In the genomic region with DNA sequence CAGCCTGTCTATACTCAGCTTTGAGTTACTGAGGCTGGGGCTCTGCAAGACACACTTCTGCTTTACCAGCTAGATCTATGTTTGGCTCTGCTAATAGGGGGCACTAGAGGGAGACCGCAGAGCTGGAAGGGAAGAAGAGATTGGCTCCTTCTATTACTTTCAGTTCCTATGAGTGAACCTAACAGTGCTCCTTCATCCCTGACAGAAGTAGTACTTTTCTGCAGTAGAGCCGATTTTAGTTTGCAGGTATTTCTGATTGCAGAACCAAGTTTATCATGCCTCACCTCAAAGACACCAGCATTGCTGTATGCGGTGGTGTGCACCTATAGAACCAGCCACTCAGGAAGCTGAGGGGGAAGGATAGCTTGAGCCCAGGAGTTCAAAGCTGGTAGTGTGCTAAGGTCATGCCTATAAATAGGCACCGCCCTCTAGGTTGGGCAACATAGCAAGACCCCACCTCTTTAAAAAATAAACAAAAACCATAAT, we compare ENCODE assay signal across 8 cellular contexts. TPM values are rescaled to one million over a fixed set of nuclear protein-coding genes. Genes with fewer than 3 reads are reported as not detected.
A peak's percentile ranks its signal among the peaks of the same experiment; 100 is the strongest.
DNase-seq lines count a peak whose midpoint lies in the region; ATAC-seq, FAIRE-seq and TF ChIP-seq lines count a peak whose summit lies in the region.

No MANE protein-coding gene starts in this region.

- CTCF ChIA-PET in CD8-positive, alpha-beta memory T cell (lab: Charles Lee): interaction anchor here (0.6 to 5.6 kb wide), 26 partner anchors 11 to 321 kb away, joined by 3 to 79 read pairs (median 3); a partner anchor contains a TSS
- CTCF ChIA-PET in activated B cell treated with CpG ODN at 0.5 μM for 24 hours (lab: Charles Lee): interaction anchor here (0.8 to 3.0 kb wide), 10 partner anchors 8 to 69 kb away, joined by 3 to 47 read pairs (median 8); a partner anchor contains a TSS

- no peaks in the 10 kb centered on the region for H3K27me3 ChIP-seq in CD8-positive, alpha-beta memory T cell (ENCODE audit: insufficient read depth, low read length, poor library complexity, severe bottlenecking)
- H3K27me3 ChIP-seq in pancreas: no peaks in the 10 kb centered on the region
- H3K27me3 ChIP-seq in esophagus muscularis mucosa: no peaks in the 10 kb centered on the region
- H3K27me3 ChIP-seq in hepatocyte: no peaks in the 10 kb centered on the region

- intact Hi-C loops in activated B cell treated with CpG ODN at 0.5 μM for 24 hours (cut with micrococcal nuclease) (loop anchor here (1.0 to 2.0 kb wide), 3 partner anchors 12 to 278 kb away; no protein-coding TSS in a partner anchor), pancreas (cut with DNase I) (no loop called here), esophagus muscularis mucosa (cut with DNase I) (no loop called here)

- no peaks in the 10 kb centered on the region for H3K36me3 Mint-ChIP-seq in CD8-positive, alpha-beta memory T cell
- H3K36me3 Mint-ChIP-seq in activated B cell treated with CpG ODN at 0.5 μM for 24 hours (ENCODE audit: low read depth): no peaks in the 10 kb centered on the region

- H3K27ac ChIP-seq in CD8-positive, alpha-beta memory T cell (ENCODE audit: low read depth, low read length): no peak overlapping the region
- H3K27ac ChIP-seq in pancreas (no peak overlapping the region), esophagus muscularis mucosa (replicated peaks in 1 of 4) (no peak overlapping the region), hepatocyte (no peak overlapping the region)

- H3K4me3 ChIP-seq in CD8-positive, alpha-beta memory T cell (ENCODE audit: low read length): peak overlapping the region; percentile 26
- no peak overlapping the region for H3K4me3 ChIP-seq in pancreas
- H3K4me3 ChIP-seq in esophagus muscularis mucosa: no peak overlapping the region
- no peak overlapping the region for H3K4me3 ChIP-seq in hepatocyte

- H3K36me3 ChIP-seq in CD8-positive, alpha-beta memory T cell (ENCODE audit: insufficient read depth, low read length): no peaks in the 10 kb centered on the region
- H3K36me3 ChIP-seq in pancreas (no peaks in the 10 kb centered on the region), esophagus muscularis mucosa (no peaks in the 10 kb centered on the region), hepatocyte (replicated peaks; ENCODE audit: insufficient read depth, low read depth) (no peaks in the 10 kb centered on the region)

- no peak overlapping the region for H3K4me2 ChIP-seq in hepatocyte

- no peak for TF ChIP-seq CTCF in activated B cell treated with CpG ODN at 0.5 μM for 24 hours (IDR thresholded peaks at IDR 0.05)
- TF ChIP-seq CTCF in pancreas (IDR thresholded peaks at IDR 0.05): no peak
- TF ChIP-seq CTCF in esophagus muscularis mucosa (IDR thresholded peaks at IDR 0.05): peak in 1 of 3 experiments; percentile 7
- TF ChIP-seq CTCF in hepatocyte (IDR thresholded peaks at IDR 0.05; ENCODE audit: poor library complexity): no peak

- TF ChIP-seq EP300 in esophagus muscularis mucosa (IDR thresholded peaks at IDR 0.05): no peak

- peaks cover 22% of the 10 kb centered on the region for H3K4me1 ChIP-seq in CD8-positive, alpha-beta memory T cell (ENCODE audit: insufficient read depth, low read length)
- H3K4me1 ChIP-seq in pancreas (peaks cover 0 to 3% (median 0%) of the 10 kb centered on the region in 3 donors), esophagus muscularis mucosa (peaks cover 2 to 7% (median 6%) of the 10 kb centered on the region in 4 donors), hepatocyte (ENCODE audit: insufficient read depth) (peaks cover 6% of the 10 kb centered on the region)

- H3K27me3 Mint-ChIP-seq in CD8-positive, alpha-beta memory T cell: no peaks in the 10 kb centered on the region
- peaks cover 3% of the 10 kb centered on the region for H3K27me3 Mint-ChIP-seq in activated B cell treated with CpG ODN at 0.5 μM for 24 hours

- peak in 2 of 5 donors; percentile 53 to 61 for DNase-seq in CD8-positive, alpha-beta memory T cell
- DNase-seq in activated B cell treated with CpG ODN at 0.5 μM for 24 hours: no peak
- no peak for DNase-seq in pancreas
- DNase-seq in esophagus muscularis mucosa (ENCODE audit: extremely low spot score): no peak
- no peak for DNase-seq in hepatocyte (ENCODE audit: low spot score)
- DNase-seq in DMS79 treated with DMSO at 0.1 percent for 48 hours (lab: John Stamatoyannopoulos, UW): no peak

- no peak for TF ChIP-seq POLR2A in esophagus muscularis mucosa (IDR thresholded peaks at IDR 0.05; ENCODE audit: low read depth)

- H3K4me3 Mint-ChIP-seq in CD8-positive, alpha-beta memory T cell: peak overlapping the region; percentile 81 to 88 (median 84)
- H3K4me3 Mint-ChIP-seq in activated B cell treated with CpG ODN at 0.5 μM for 24 hours: peak overlapping the region; percentile 55

- no peaks in the 10 kb centered on the region for H3K9me2 ChIP-seq in hepatocyte (replicated peaks; ENCODE audit: insufficient read depth)

- WGBS in pancreas, 2 donors: 74 to 77% methylated on average over 4 of the region's 4 CpGs
- 82% methylated on average over 4 of the region's 4 CpGs for WGBS in esophagus muscularis mucosa
- WGBS in hepatocyte (ENCODE audit: low lambda C conversion rate, missing lambda C conversion rate): 89% methylated on average over 4 of the region's 4 CpGs

- H4K20me1 ChIP-seq in hepatocyte (ENCODE audit: insufficient read depth, poor library complexity, severe bottlenecking): no peaks in the 10 kb centered on the region

- FAIRE-seq in pancreas (lab: Jason Lieb, UNC): no peak

- H3K27ac Mint-ChIP-seq in CD8-positive, alpha-beta memory T cell: peak overlapping the region; percentile 87 to 95 (median 91)
- H3K27ac Mint-ChIP-seq in activated B cell treated with CpG ODN at 0.5 μM for 24 hours: peak overlapping the region; percentile 81

- ATAC-seq in GM19351 (IDR thresholded peaks at IDR 0.05; ENCODE audit: unreplicated experiment) (peak; percentile 88), HG03432 (IDR thresholded peaks at IDR 0.05; ENCODE audit: unreplicated experiment) (peak; percentile 84), activated B cell treated with CpG ODN at 0.5 μM for 24 hours (ENCODE audit: low read depth) (peak; percentile 100), pancreas (peak in 3 of 4 donors; percentile 44 to 87 (median 80))

- H3K79me2 ChIP-seq in hepatocyte: no peaks in the 10 kb centered on the region

- H3K9me3 ChIP-seq in CD8-positive, alpha-beta memory T cell (ENCODE audit: low read length): no peaks in the 10 kb centered on the region
- H3K9me3 ChIP-seq in pancreas (no peaks in the 10 kb centered on the region), esophagus muscularis mucosa (no peaks in the 10 kb centered on the region), hepatocyte (ENCODE audit: low read depth) (no peaks in the 10 kb centered on the region)

- peaks cover 14 to 36% (median 25%) of the 10 kb centered on the region in 3 donors for H3K4me1 Mint-ChIP-seq in CD8-positive, alpha-beta memory T cell
- H3K4me1 Mint-ChIP-seq in activated B cell treated with CpG ODN at 0.5 μM for 24 hours: peaks cover 28% of the 10 kb centered on the region

- POLR2A ChIA-PET in CD8-positive, alpha-beta memory T cell (lab: Charles Lee): interaction anchor here (0.6 to 1.7 kb wide), 5 partner anchors 13 to 335 kb away, joined by 4 to 13 read pairs (median 7); no protein-coding TSS in a partner anchor
- POLR2A ChIA-PET in activated B cell treated with CpG ODN at 0.5 μM for 24 hours (lab: Charles Lee): interaction anchor here (0.5 to 2.4 kb wide), 12 partner anchors 9 to 1423 kb away, joined by 3 to 40 read pairs (median 6); a partner anchor contains a TSS

- H2AFZ ChIP-seq in hepatocyte: no peak overlapping the region

- no peaks in the 10 kb centered on the region for H3K9me3 Mint-ChIP-seq in CD8-positive, alpha-beta memory T cell
- no peaks in the 10 kb centered on the region for H3K9me3 Mint-ChIP-seq in activated B cell treated with CpG ODN at 0.5 μM for 24 hours

RNA-seq across cellular contexts. Expression of a gene that starts 5.7 kb away (rescaled TPM):
- total RNA-seq in CD8-positive, alpha-beta memory T cell: 10 to 100 TPM; 61.5 to 66.0 TPM
- 21.7 TPM for polyA plus RNA-seq in CD8-positive, alpha-beta memory T cell
- total RNA-seq in activated B cell treated with CpG ODN at 0.5 μM for 24 hours: 27.1 and 30.3 TPM in 2 replicates
- 1 to 10 TPM; 3.4 to 9.9 (median 5.4) TPM for total RNA-seq in pancreas
- polyA plus RNA-seq in pancreas: 1 to 10 TPM; 6.4 to 8.6 TPM
- total RNA-seq in esophagus muscularis mucosa: 10 to 100 TPM in 3 of 4 donors, 1 to 10 TPM in 1; 9.6 to 31.7 (median 20.8) TPM
- total RNA-seq in hepatocyte: 14.9 and 21.7 TPM in 2 replicates
- 22.5 and 22.6 TPM in 2 replicates for polyA plus RNA-seq in hepatocyte

RNA-seq across cellular contexts. Expression of a gene that starts 33.1 kb away (rescaled TPM):
- total RNA-seq in CD8-positive, alpha-beta memory T cell: 10 to 100 TPM; 23.6 to 24.9 TPM
- polyA plus RNA-seq in CD8-positive, alpha-beta memory T cell: 19.1 TPM
- 29.6 and 35.4 TPM in 2 replicates for total RNA-seq in activated B cell treated with CpG ODN at 0.5 μM for 24 hours
- 1 to 10 TPM; 5.6 to 9.5 (median 7.3) TPM for total RNA-seq in pancreas
- 1 to 10 TPM; 3.3 to 6.2 TPM for polyA plus RNA-seq in pancreas
- total RNA-seq in esophagus muscularis mucosa: 10 to 100 TPM; 11.8 to 15.2 (median 13.7) TPM
- total RNA-seq in hepatocyte: 22.0 and 35.5 TPM in 2 replicates
- 19.1 and 21.2 TPM in 2 replicates for polyA plus RNA-seq in hepatocyte

RNA-seq across cellular contexts. Expression of a gene that starts 42.1 kb away (rescaled TPM):
- total RNA-seq in CD8-positive, alpha-beta memory T cell: under 1 TPM in 1 of 2 experiments, not detected in 1; 0.37 TPM
- polyA plus RNA-seq in CD8-positive, alpha-beta memory T cell: not detected
- total RNA-seq in activated B cell treated with CpG ODN at 0.5 μM for 24 hours: 0.22 and 0.29 TPM in 2 replicates
- 1 to 10 TPM in 3 of 6 donors, under 1 TPM in 2, not detected in 1; 0.28 to 1.8 (median 1.0) TPM for total RNA-seq in pancreas
- under 1 TPM; 0.46 to 0.77 TPM for polyA plus RNA-seq in pancreas
- 1 to 10 TPM in 1 of 4 donors, under 1 TPM in 1, not detected in 2; 0.33 to 1.7 TPM for total RNA-seq in esophagus muscularis mucosa
- total RNA-seq in hepatocyte: 2.5 and 3.4 TPM in 2 replicates
- polyA plus RNA-seq in hepatocyte: 7.3 and 8.5 TPM in 2 replicates
